In the genomic region with DNA sequence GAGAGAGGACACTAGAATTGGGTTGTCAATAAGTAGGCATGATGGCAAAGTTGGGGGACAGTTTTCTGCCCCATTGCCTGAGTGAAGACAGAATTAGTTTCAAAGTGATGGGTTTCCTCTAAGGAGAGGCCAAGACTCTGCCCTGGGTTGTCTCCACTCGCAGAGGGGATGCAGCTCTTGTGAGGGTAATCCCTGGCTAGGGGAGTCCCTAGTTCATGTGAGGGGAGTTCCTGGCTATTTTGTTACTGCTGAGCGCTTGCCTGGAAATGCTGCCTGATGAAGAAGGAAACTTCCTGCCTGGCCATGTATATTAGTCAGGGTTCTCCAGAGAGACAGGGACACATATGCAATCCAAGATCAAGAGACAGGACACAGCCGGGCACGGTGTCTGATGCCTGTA, we compare ENCODE assay signal across 27 cellular contexts.
"Had no signal": no experiment of that assay in that cellular context is flagged by ENCODE, and none has a peak within 500 bp of the region (broad histone marks: within the 10 kb centered on the region; RNA-seq: fewer than 3 reads in every experiment).

No MANE protein-coding gene starts in this region.

- H3K36me3 Mint-ChIP-seq: naive thymus-derived CD4-positive, alpha-beta T cell; neural progenitor cell had no signal

- H3K9me3 ChIP-seq: esophagus muscularis mucosa, gastroesophageal sphincter, heart left ventricle, left lung, right lobe of liver, suprapubic skin, transverse colon, upper lobe of right lung, uterus had no signal

- H3K27ac Mint-ChIP-seq: endodermal cell; naive thymus-derived CD4-positive, alpha-beta T cell; nephron; neural progenitor cell; progenitor cell of endocrine pancreas; stimulated activated naive CD8-positive, alpha-beta T cell treated with anti-CD3 and anti-CD28 coated beads, Interleukin-15, amount 100 ng/mL, for 72 hours had no signal

- H3K27ac ChIP-seq: dorsolateral prefrontal cortex, epithelial cell of prostate, esophagus muscularis mucosa, foreskin keratinocyte, gastroesophageal sphincter, hepatocyte, left lung, neural progenitor cell, parathyroid adenoma, right lobe of liver, suprapubic skin, transverse colon, upper lobe of right lung, uterus had no signal

- ATAC-seq: foreskin keratinocyte; gastroesophageal sphincter; heart left ventricle; left cardiac atrium; left lung; naive thymus-derived CD4-positive, alpha-beta T cell; right lobe of liver; stimulated activated naive CD8-positive, alpha-beta T cell treated with anti-CD3 and anti-CD28 coated beads, Interleukin-15, amount 100 ng/mL, for 72 hours; upper lobe of right lung had no signal

- H3K27me3 Mint-ChIP-seq: stimulated activated naive CD8-positive, alpha-beta T cell treated with anti-CD3 and anti-CD28 coated beads, Interleukin-15, amount 100 ng/mL, for 72 hours had no signal

- H3K36me3 ChIP-seq: esophagus muscularis mucosa, gastroesophageal sphincter, heart left ventricle, left lung, neural progenitor cell, right lobe of liver, suprapubic skin, transverse colon, upper lobe of right lung, uterus had no signal

- H3K9me3 Mint-ChIP-seq: endodermal cell; naive thymus-derived CD4-positive, alpha-beta T cell; nephron had no signal

- H3K4me3 Mint-ChIP-seq: endodermal cell; naive thymus-derived CD4-positive, alpha-beta T cell; nephron; neural progenitor cell; stimulated activated naive CD8-positive, alpha-beta T cell treated with anti-CD3 and anti-CD28 coated beads, Interleukin-15, amount 100 ng/mL, for 72 hours had no signal

- DNase-seq: dorsolateral prefrontal cortex; effector CD4-positive, alpha-beta T cell; endodermal cell; foreskin keratinocyte; heart left ventricle; left cardiac atrium; left lung; mesendoderm; midbrain; naive thymus-derived CD4-positive, alpha-beta T cell; right lobe of liver; stimulated activated CD4-positive, alpha-beta T cell treated with anti-CD3 and anti-CD28 coated beads, Interleukin-15, amount 100 ng/mL, for 24 hours; stimulated activated CD4-positive, alpha-beta T cell treated with anti-CD3 and anti-CD28 coated beads, Interleukin-2, amount 100 ng/mL, for 48 hours; stimulated activated naive CD4-positive, alpha-beta T cell; stimulated activated naive CD8-positive, alpha-beta T cell treated with anti-CD3 and anti-CD28 coated beads, Interleukin-15, amount 100 ng/mL, for 72 hours; transverse colon; upper lobe of right lung; uterus had no signal

- H3K4me1 Mint-ChIP-seq: endodermal cell; nephron; neural progenitor cell; stimulated activated naive CD8-positive, alpha-beta T cell treated with anti-CD3 and anti-CD28 coated beads, Interleukin-15, amount 100 ng/mL, for 72 hours had no signal
